In genomic region chr13:99218969-99219368, GRCh38 we compare ENCODE assay signal across 7 cellular contexts. TPM values are rescaled to one million over a fixed set of nuclear protein-coding genes. Genes with fewer than 3 reads are reported as not detected.
A peak's percentile ranks its signal among the peaks of the same experiment; 100 is the strongest.
DNase-seq lines count a peak whose midpoint lies in the region; ATAC-seq, FAIRE-seq and TF ChIP-seq lines count a peak whose summit lies in the region.

No MANE protein-coding gene starts in this region.

- peaks cover 22% of the 10 kb centered on the region for H3K79me2 ChIP-seq in OCI-LY1 (ENCODE audit: insufficient read depth, low read length)

- no peak for DNase-seq in activated naive CD8-positive, alpha-beta T cell treated with anti-CD3 and anti-CD28 coated beads, Interleukin-2, amount 10 ng/mL, durations not matched to agents 7 days and 5 days
- peak in 1 of 2 donors; percentile 76 for DNase-seq in stimulated activated effector memory CD8-positive, alpha-beta T cell treated with anti-CD3 and anti-CD28 coated beads, Interleukin-12 subunit alpha, Interleukin-12 subunit beta, amount 100 ng/mL, for 72 hours (ENCODE audit: low spot score in 2 of 2)
- DNase-seq in urothelium cell line (ENCODE audit: low spot score), result no peak
- DNase-seq in DMS53 (lab: John Stamatoyannopoulos, UW), result no peak

- H3K27me3 ChIP-seq in OCI-LY1 (ENCODE audit: insufficient read depth, low read length), result no peaks in the 10 kb centered on the region

- ATAC-seq in GM21529 (IDR thresholded peaks at IDR 0.05; ENCODE audit: unreplicated experiment), result peak; percentile 36
- peak; percentile 75 for ATAC-seq in activated naive CD8-positive, alpha-beta T cell treated with anti-CD3 and anti-CD28 coated beads, Interleukin-2, amount 10 ng/mL, durations not matched to agents 7 days and 5 days (ENCODE audit: low read depth)
- ATAC-seq in stimulated activated effector memory CD8-positive, alpha-beta T cell treated with anti-CD3 and anti-CD28 coated beads, Interleukin-12 subunit alpha, Interleukin-12 subunit beta, amount 100 ng/mL, for 72 hours, result peak; percentile 77
- ATAC-seq in GM19467 (IDR thresholded peaks at IDR 0.05; ENCODE audit: unreplicated experiment), result no peak

- TF ChIP-seq CTCF in OCI-LY1 (IDR thresholded peaks at IDR 0.05; ENCODE audit: low read length), result no peak

- peak overlapping the region; percentile 85 for H3K27ac Mint-ChIP-seq in activated naive CD8-positive, alpha-beta T cell treated with anti-CD3 and anti-CD28 coated beads, Interleukin-2, amount 10 ng/mL, durations not matched to agents 7 days and 5 days
- H3K27ac Mint-ChIP-seq in stimulated activated effector memory CD8-positive, alpha-beta T cell treated with anti-CD3 and anti-CD28 coated beads, Interleukin-12 subunit alpha, Interleukin-12 subunit beta, amount 100 ng/mL, for 72 hours, result peak overlapping the region; percentile 92

- H2AFZ ChIP-seq in OCI-LY1 (ENCODE audit: low read length), result no peak overlapping the region

- no peaks in the 10 kb centered on the region for H3K27me3 Mint-ChIP-seq in activated naive CD8-positive, alpha-beta T cell treated with anti-CD3 and anti-CD28 coated beads, Interleukin-2, amount 10 ng/mL, durations not matched to agents 7 days and 5 days

- H3K4me3 Mint-ChIP-seq in activated naive CD8-positive, alpha-beta T cell treated with anti-CD3 and anti-CD28 coated beads, Interleukin-2, amount 10 ng/mL, durations not matched to agents 7 days and 5 days, result peak overlapping the region; percentile 78
- peak overlapping the region; percentile 63 for H3K4me3 Mint-ChIP-seq in stimulated activated effector memory CD8-positive, alpha-beta T cell treated with anti-CD3 and anti-CD28 coated beads, Interleukin-12 subunit alpha, Interleukin-12 subunit beta, amount 100 ng/mL, for 72 hours

- peaks cover 27% of the 10 kb centered on the region for H3K36me3 ChIP-seq in OCI-LY1 (ENCODE audit: insufficient read depth, low read length)

- H3K4me3 ChIP-seq in OCI-LY1 (ENCODE audit: low read depth, low read length, poor library complexity, severe bottlenecking), result no peak overlapping the region

- peaks cover 1% of the 10 kb centered on the region for H3K9me3 Mint-ChIP-seq in activated naive CD8-positive, alpha-beta T cell treated with anti-CD3 and anti-CD28 coated beads, Interleukin-2, amount 10 ng/mL, durations not matched to agents 7 days and 5 days
- peaks cover 6% of the 10 kb centered on the region for H3K9me3 Mint-ChIP-seq in stimulated activated effector memory CD8-positive, alpha-beta T cell treated with anti-CD3 and anti-CD28 coated beads, Interleukin-12 subunit alpha, Interleukin-12 subunit beta, amount 100 ng/mL, for 72 hours

- H4K20me1 ChIP-seq in OCI-LY1 (ENCODE audit: insufficient read depth, low read length), result peaks cover 3% of the 10 kb centered on the region; the same call in 1 of the 2 replicates

- peak overlapping the region; percentile 12; the same call in 1 of the 2 replicates for H3K4me2 ChIP-seq in OCI-LY1 (ENCODE audit: low read length)

- no peak overlapping the region for H3K27ac ChIP-seq in OCI-LY1 (ENCODE audit: low read depth, low read length, poor library complexity, severe bottlenecking)

- H3K9ac ChIP-seq in OCI-LY1 (ENCODE audit: low read length), result no peak overlapping the region

- no peaks in the 10 kb centered on the region for H3F3A ChIP-seq in OCI-LY1 (ENCODE audit: insufficient read depth, low read length)

- H3K36me3 Mint-ChIP-seq in activated naive CD8-positive, alpha-beta T cell treated with anti-CD3 and anti-CD28 coated beads, Interleukin-2, amount 10 ng/mL, durations not matched to agents 7 days and 5 days, result peaks cover 26% of the 10 kb centered on the region
- H3K36me3 Mint-ChIP-seq in stimulated activated effector memory CD8-positive, alpha-beta T cell treated with anti-CD3 and anti-CD28 coated beads, Interleukin-12 subunit alpha, Interleukin-12 subunit beta, amount 100 ng/mL, for 72 hours, result peaks cover 30% of the 10 kb centered on the region

- peaks cover 83% of the 10 kb centered on the region for H3K4me1 Mint-ChIP-seq in activated naive CD8-positive, alpha-beta T cell treated with anti-CD3 and anti-CD28 coated beads, Interleukin-2, amount 10 ng/mL, durations not matched to agents 7 days and 5 days
- peaks cover 88% of the 10 kb centered on the region for H3K4me1 Mint-ChIP-seq in stimulated activated effector memory CD8-positive, alpha-beta T cell treated with anti-CD3 and anti-CD28 coated beads, Interleukin-12 subunit alpha, Interleukin-12 subunit beta, amount 100 ng/mL, for 72 hours

- peaks cover 68% of the 10 kb centered on the region for H3K4me1 ChIP-seq in OCI-LY1 (ENCODE audit: insufficient read depth, low read length, severe bottlenecking)

- POLR2A ChIA-PET in activated naive CD8-positive, alpha-beta T cell treated with anti-CD3 and anti-CD28 coated beads, Interleukin-2, amount 10 ng/mL, durations not matched to agents 7 days and 5 days (lab: Charles Lee), result interaction anchor here (0.6 to 7.2 kb wide), 11 partner anchors 8 to 133 kb away, joined by 3 to 158 read pairs (median 6); partner anchors contain the start of genes GPR18 and UBAC2

- no peak for FAIRE-seq in urothelium cell line (lab: Jason Lieb, UNC)

- peaks cover 8% of the 10 kb centered on the region for H3K9me3 ChIP-seq in OCI-LY1 (ENCODE audit: low read length)

- no peaks in the 10 kb centered on the region for H3K9me2 ChIP-seq in OCI-LY1 (ENCODE audit: low read depth, low read length)

RNA-seq across cellular contexts. Expression of gene UBAC2, which starts 18.3 kb away (rescaled TPM):
- 10 to 100 TPM; 79.1 to 80.8 TPM for total RNA-seq in activated naive CD8-positive, alpha-beta T cell treated with anti-CD3 and anti-CD28 coated beads, Interleukin-2, amount 10 ng/mL, durations not matched to agents 7 days and 5 days

RNA-seq across cellular contexts. Expression of gene GPR18, which starts 39.2 kb away (rescaled TPM):
- 10 to 100 TPM; 25.5 to 25.9 TPM for total RNA-seq in activated naive CD8-positive, alpha-beta T cell treated with anti-CD3 and anti-CD28 coated beads, Interleukin-2, amount 10 ng/mL, durations not matched to agents 7 days and 5 days
